1 cellular context compared by ENCODE assay signal in genomic region chr20:33005908-33006775, GRCh38.
TF ChIP-seq lines count a peak whose summit lies in the region.

No MANE protein-coding gene starts in this region.

TF ChIP-seq in HepG2, 621 proteins besides CTCF, POLR2A, EP300 and RAD21 (continued from another document and continues in another):
- TF ChIP-seq, protein P1, sequence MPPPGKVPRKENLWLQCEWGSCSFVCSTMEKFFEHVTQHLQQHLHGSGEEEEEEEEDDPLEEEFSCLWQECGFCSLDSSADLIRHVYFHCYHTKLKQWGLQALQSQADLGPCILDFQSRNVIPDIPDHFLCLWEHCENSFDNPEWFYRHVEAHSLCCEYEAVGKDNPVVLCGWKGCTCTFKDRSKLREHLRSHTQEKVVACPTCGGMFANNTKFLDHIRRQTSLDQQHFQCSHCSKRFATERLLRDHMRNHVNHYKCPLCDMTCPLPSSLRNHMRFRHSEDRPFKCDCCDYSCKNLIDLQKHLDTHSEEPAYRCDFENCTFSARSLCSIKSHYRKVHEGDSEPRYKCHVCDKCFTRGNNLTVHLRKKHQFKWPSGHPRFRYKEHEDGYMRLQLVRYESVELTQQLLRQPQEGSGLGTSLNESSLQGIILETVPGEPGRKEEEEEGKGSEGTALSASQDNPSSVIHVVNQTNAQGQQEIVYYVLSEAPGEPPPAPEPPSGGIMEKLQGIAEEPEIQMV (CRISPR knock-in tag; IDR thresholded peaks at IDR 0.05; ENCODE audit: low read depth) = peak; percentile 78; the same call in 1 of the 2 replicates
- TF ChIP-seq AHR (CRISPR knock-in tag; IDR thresholded peaks at IDR 0.05) = no peak
- TF ChIP-seq MED13 (CRISPR knock-in tag; IDR thresholded peaks at IDR 0.05) = peak; percentile 24; the same call in 1 of the 2 replicates
- TF ChIP-seq SRF (IDR thresholded peaks at IDR 0.05; ENCODE audit: low read depth, low read length) = 0 out of 2 replicates have a peak, but pooled peaks have one; percentile 31
- 0 out of 2 replicates have a peak, but pooled peaks have one; percentile 57 for TF ChIP-seq THYN1 (CRISPR knock-in tag; IDR thresholded peaks at IDR 0.05; ENCODE audit: borderline replicate concordance, low read depth)
- TF ChIP-seq ZNF296 (CRISPR knock-in tag; conservative IDR thresholded peaks at IDR 0.05) = peak; percentile 99
- TF ChIP-seq CENPX (CRISPR knock-in tag; IDR thresholded peaks at IDR 0.05) = no peak
- TF ChIP-seq, protein P2, sequence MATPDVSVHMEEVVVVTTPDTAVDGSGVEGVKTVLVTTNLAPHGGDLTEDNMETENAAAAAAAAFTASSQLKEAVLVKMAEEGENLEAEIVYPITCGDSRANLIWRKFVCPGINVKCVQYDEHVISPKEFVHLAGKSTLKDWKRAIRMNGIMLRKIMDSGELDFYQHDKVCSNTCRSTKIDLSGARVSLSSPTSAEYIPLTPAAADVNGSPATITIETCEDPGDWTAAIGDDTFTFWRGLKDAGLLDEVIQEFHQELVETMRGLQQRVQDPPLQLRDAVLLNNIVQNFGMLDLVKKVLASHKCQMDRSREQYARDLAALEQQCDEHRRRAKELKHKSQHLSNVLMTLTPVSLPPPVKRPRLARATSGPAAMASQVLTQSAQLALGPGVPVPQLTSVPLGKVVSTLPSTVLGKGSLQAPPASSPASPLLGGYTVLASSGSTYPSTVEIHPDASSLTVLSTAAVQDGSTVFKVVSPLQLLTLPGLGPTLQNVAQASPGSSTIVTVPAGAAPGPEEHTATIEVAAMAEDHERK (CRISPR knock-in tag; IDR thresholded peaks at IDR 0.05; ENCODE audit: low read depth) = no peak
- peak; percentile 94; the same call in 1 of the 2 replicates for TF ChIP-seq MEIS1 (CRISPR knock-in tag; IDR thresholded peaks at IDR 0.05; ENCODE audit: borderline replicate concordance)
- no peak for TF ChIP-seq ZNF670 (CRISPR knock-in tag; IDR thresholded peaks at IDR 0.05; ENCODE audit: borderline replicate concordance)
- TF ChIP-seq ZNF441 (CRISPR knock-in tag; IDR thresholded peaks at IDR 0.05; ENCODE audit: borderline replicate concordance) = peak; percentile 86
- peak; percentile 95 for TF ChIP-seq NRL (CRISPR knock-in tag; IDR thresholded peaks at IDR 0.05; ENCODE audit: borderline replicate concordance)
- TF ChIP-seq HNF1A (IDR thresholded peaks at IDR 0.05; ENCODE audit: low read depth) = peak; percentile 68; the same call in 1 of the 2 replicates
- peak; percentile 91 for TF ChIP-seq HNF1A (CRISPR knock-in tag; IDR thresholded peaks at IDR 0.05; ENCODE audit: borderline replicate concordance)
- no peak for TF ChIP-seq STAT6 (CRISPR knock-in tag; IDR thresholded peaks at IDR 0.05; ENCODE audit: borderline replicate concordance)
- peak; percentile 88; the same call in 1 of the 2 replicates for TF ChIP-seq ZNF264 (CRISPR knock-in tag; IDR thresholded peaks at IDR 0.05)
- peak; percentile 54 for TF ChIP-seq CBX1 (IDR thresholded peaks at IDR 0.05; ENCODE audit: low read depth)
- TF ChIP-seq ZFP91 (CRISPR knock-in tag; IDR thresholded peaks at IDR 0.05; ENCODE audit: borderline replicate concordance) = peak; percentile 84
- TF ChIP-seq FOSL2 (CRISPR knock-in tag; IDR thresholded peaks at IDR 0.05) = peak; percentile 90
- TF ChIP-seq PPARG (CRISPR knock-in tag; conservative IDR thresholded peaks at IDR 0.05) = peak; percentile 88
- TF ChIP-seq ZBTB37 (CRISPR knock-in tag; IDR thresholded peaks at IDR 0.05) = peak; percentile 100
- TF ChIP-seq ZNF850 (CRISPR knock-in tag; conservative IDR thresholded peaks at IDR 0.05) = no peak
- TF ChIP-seq ZNF550 (CRISPR knock-in tag; IDR thresholded peaks at IDR 0.05; ENCODE audit: borderline replicate concordance) = no peak
- TF ChIP-seq, protein P3, sequence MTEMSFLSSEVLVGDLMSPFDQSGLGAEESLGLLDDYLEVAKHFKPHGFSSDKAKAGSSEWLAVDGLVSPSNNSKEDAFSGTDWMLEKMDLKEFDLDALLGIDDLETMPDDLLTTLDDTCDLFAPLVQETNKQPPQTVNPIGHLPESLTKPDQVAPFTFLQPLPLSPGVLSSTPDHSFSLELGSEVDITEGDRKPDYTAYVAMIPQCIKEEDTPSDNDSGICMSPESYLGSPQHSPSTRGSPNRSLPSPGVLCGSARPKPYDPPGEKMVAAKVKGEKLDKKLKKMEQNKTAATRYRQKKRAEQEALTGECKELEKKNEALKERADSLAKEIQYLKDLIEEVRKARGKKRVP (CRISPR knock-in tag; IDR thresholded peaks at IDR 0.05) = peak in 1 of 2 experiments; percentile 99; a peak in 2 of 4 replicates
- no peak; the same call in 1 of the 2 replicates for TF ChIP-seq ZNF776 (CRISPR knock-in tag; IDR thresholded peaks at IDR 0.05)
- TF ChIP-seq SNRNP70 (IDR thresholded peaks at IDR 0.05; ENCODE audit: low read depth, low read length) = no peak
- no peak; the same call in 1 of the 2 replicates for TF ChIP-seq AFF4 (CRISPR knock-in tag; IDR thresholded peaks at IDR 0.05)
- no peak for TF ChIP-seq GPN1 (CRISPR knock-in tag; IDR thresholded peaks at IDR 0.05; ENCODE audit: borderline replicate concordance)
- TF ChIP-seq THAP7 (CRISPR knock-in tag; IDR thresholded peaks at IDR 0.05) = no peak
- TF ChIP-seq, protein P4, sequence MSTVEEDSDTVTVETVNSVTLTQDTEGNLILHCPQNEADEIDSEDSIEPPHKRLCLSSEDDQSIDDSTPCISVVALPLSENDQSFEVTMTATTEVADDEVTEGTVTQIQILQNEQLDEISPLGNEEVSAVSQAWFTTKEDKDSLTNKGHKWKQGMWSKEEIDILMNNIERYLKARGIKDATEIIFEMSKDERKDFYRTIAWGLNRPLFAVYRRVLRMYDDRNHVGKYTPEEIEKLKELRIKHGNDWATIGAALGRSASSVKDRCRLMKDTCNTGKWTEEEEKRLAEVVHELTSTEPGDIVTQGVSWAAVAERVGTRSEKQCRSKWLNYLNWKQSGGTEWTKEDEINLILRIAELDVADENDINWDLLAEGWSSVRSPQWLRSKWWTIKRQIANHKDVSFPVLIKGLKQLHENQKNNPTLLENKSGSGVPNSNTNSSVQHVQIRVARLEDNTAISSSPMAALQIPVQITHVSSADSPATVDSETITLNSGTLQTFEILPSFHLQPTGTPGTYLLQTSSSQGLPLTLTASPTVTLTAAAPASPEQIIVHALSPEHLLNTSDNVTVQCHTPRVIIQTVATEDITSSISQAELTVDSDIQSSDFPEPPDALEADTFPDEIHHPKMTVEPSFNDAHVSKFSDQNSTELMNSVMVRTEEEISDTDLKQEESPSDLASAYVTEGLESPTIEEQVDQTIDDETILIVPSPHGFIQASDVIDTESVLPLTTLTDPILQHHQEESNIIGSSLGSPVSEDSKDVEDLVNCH (CRISPR knock-in tag; IDR thresholded peaks at IDR 0.05) = no peak
- peak; percentile 86 for TF ChIP-seq ZNF547 (CRISPR knock-in tag; IDR thresholded peaks at IDR 0.05)
